ENCODE assay signal across 20 cellular contexts in the genomic region with DNA sequence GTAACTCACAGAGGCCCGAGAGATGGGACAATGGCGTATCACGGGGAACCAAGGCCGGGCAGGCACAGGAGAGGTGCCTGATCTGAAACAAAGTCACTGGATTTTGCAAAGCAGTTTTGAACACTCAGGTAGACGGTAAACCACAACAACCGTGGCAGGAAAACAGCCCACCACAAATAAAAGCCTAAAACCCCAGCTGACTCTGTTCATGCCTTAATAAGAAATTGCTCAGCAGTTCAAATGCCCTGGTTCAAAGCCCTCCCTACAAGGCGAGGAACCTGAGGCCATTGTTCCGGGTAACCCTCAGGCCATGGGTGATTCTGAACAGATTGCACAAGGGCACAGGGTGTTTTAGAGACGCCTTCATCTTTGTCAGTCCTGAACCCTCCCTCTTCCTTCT.
DNase-seq lines count a peak whose midpoint lies in the region; ATAC-seq and TF ChIP-seq lines count a peak whose summit lies in the region.
"Had no signal": no experiment of that assay in that cellular context is flagged by ENCODE, and none has a peak within 500 bp of the region (broad histone marks: within the 10 kb centered on the region; RNA-seq: fewer than 3 reads in every experiment).

No MANE protein-coding gene starts in this region.

- H3K9me3 ChIP-seq in CD4-positive, CD25-positive, alpha-beta regulatory T cell (ENCODE audit: control insufficient read depth in 2 of 2, low read length in 2 of 2), result no peaks in the 10 kb centered on the region
- H3K9me3 ChIP-seq: esophagus muscularis mucosa, thoracic aorta had no signal

- peaks cover 51% of the 10 kb centered on the region for H3K4me1 ChIP-seq in CD4-positive, CD25-positive, alpha-beta regulatory T cell (ENCODE audit: control insufficient read depth, insufficient read depth, low read length, poor library complexity, severe bottlenecking)

- no peak for TF ChIP-seq CTCF in CD14-positive monocyte (IDR thresholded peaks at IDR 0.05)

- no peaks in the 10 kb centered on the region for H3K36me3 Mint-ChIP-seq in CD4-positive, CD25-positive, alpha-beta regulatory T cell
- H3K36me3 Mint-ChIP-seq in CD14-positive monocyte, result no peaks in the 10 kb centered on the region
- H3K36me3 Mint-ChIP-seq: brain, memory B cell had no signal

- H3K4me3 Mint-ChIP-seq in CD4-positive, CD25-positive, alpha-beta regulatory T cell, result peak overlapping the region; percentile 69 to 74 (median 73)
- H3K4me3 Mint-ChIP-seq in CD14-positive monocyte, result no peak overlapping the region
- H3K4me3 Mint-ChIP-seq: brain, H9, memory B cell, neural crest cell had no signal

- peak overlapping the region; percentile 33 to 74 (median 51) for H3K27ac Mint-ChIP-seq in CD4-positive, CD25-positive, alpha-beta regulatory T cell
- H3K27ac Mint-ChIP-seq in CD14-positive monocyte, result no peak overlapping the region
- H3K27ac Mint-ChIP-seq: brain, H9, memory B cell had no signal

- peak in 1 of 3 donors; percentile 63 for DNase-seq in CD4-positive, CD25-positive, alpha-beta regulatory T cell
- DNase-seq in ELF-1 (ENCODE audit: low read depth, low spot score), result peak; percentile 23
- peak; percentile 17 to 31 for DNase-seq in activated CD4-positive, alpha-beta T cell treated with anti-CD3 and anti-CD28 coated beads, Interleukin-2, amount 50 U/mL, for 48 hours
- peak; percentile 35 for DNase-seq in central memory CD4-positive, alpha-beta T cell
- DNase-seq in CD14-positive monocyte (ENCODE audit: low spot score), result no peak
- DNase-seq in stimulated activated naive CD4-positive, alpha-beta T cell treated with Interleukin-2 at 50 U/mL for 16 hours (lab: John Stamatoyannopoulos, UW), result no peak
- no peak for DNase-seq in kidney tubule cell (ENCODE audit: low spot score)
- DNase-seq: AML-193, H9, head of caudate nucleus, NCI-H2029 treated with DMSO at 0.1 percent for 48 hours, NCI-H524, WERI-Rb-1 had no signal

- peaks cover 35 to 62% (median 51%) of the 10 kb centered on the region in 4 donors for H3K4me1 Mint-ChIP-seq in CD4-positive, CD25-positive, alpha-beta regulatory T cell
- peaks cover 5% of the 10 kb centered on the region for H3K4me1 Mint-ChIP-seq in CD14-positive monocyte

- no peaks in the 10 kb centered on the region for H3K36me3 ChIP-seq in CD4-positive, CD25-positive, alpha-beta regulatory T cell (ENCODE audit: control insufficient read depth, insufficient read depth, low read length)
- H3K36me3 ChIP-seq: esophagus muscularis mucosa, thoracic aorta, WERI-Rb-1 had no signal

- peaks cover 7% of the 10 kb centered on the region for H3K27me3 Mint-ChIP-seq in CD4-positive, CD25-positive, alpha-beta regulatory T cell
- H3K27me3 Mint-ChIP-seq in CD14-positive monocyte (ENCODE audit: low read depth in 3 of 3), result peaks cover 0 to 7% (median 0%) of the 10 kb centered on the region in 3 donors

- H3K27me3 ChIP-seq in CD4-positive, CD25-positive, alpha-beta regulatory T cell (ENCODE audit: control insufficient read depth, insufficient read depth, low read length), result no peaks in the 10 kb centered on the region
- H3K27me3 ChIP-seq: esophagus muscularis mucosa had no signal

- peak; percentile 14 to 26 for ATAC-seq in CD4-positive, CD25-positive, alpha-beta regulatory T cell (ENCODE audit: low read depth in 2 of 2)
- no peak for ATAC-seq in HG02588 (IDR thresholded peaks at IDR 0.05; ENCODE audit: unreplicated experiment)
- ATAC-seq: Panc1 had no signal

- intact Hi-C loops in CD14-positive monocyte (cut with micrococcal nuclease), result loop anchor here in 1 of 2 donors (10.0 kb wide), 1 partner anchor 78 kb away; no protein-coding TSS in a partner anchor

- no peaks in the 10 kb centered on the region for H3K9me3 Mint-ChIP-seq in CD4-positive, CD25-positive, alpha-beta regulatory T cell
- no peaks in the 10 kb centered on the region for H3K9me3 Mint-ChIP-seq in CD14-positive monocyte
- H3K9me3 Mint-ChIP-seq: H9, memory B cell, neural crest cell had no signal

- H3K27ac ChIP-seq in CD4-positive, CD25-positive, alpha-beta regulatory T cell (ENCODE audit: insufficient read depth, low read length, poor library complexity, severe bottlenecking), result peak overlapping the region; percentile 58
- H3K27ac ChIP-seq: esophagus muscularis mucosa, thoracic aorta, WERI-Rb-1 had no signal

- peak overlapping the region; percentile 60 for H3K4me3 ChIP-seq in CD4-positive, CD25-positive, alpha-beta regulatory T cell (ENCODE audit: low read depth, low read length)
- H3K4me3 ChIP-seq: esophagus muscularis mucosa, thoracic aorta had no signal

Comparison
In these comparisons a context has a peak if more than half of its experiments do, and no peak if none do; other contexts are left out.
1. DNase-seq: peak in ELF-1 (single experiment), activated CD4-positive, alpha-beta T cell treated with anti-CD3 and anti-CD28 coated beads, Interleukin-2, amount 50 U/mL, for 48 hours (2 of 2) and central memory CD4-positive, alpha-beta T cell (single experiment); none in CD14-positive monocyte (single experiment), stimulated activated naive CD4-positive, alpha-beta T cell treated with Interleukin-2 at 50 U/mL for 16 hours (single experiment) and kidney tubule cell (single experiment).
2. H3K27ac Mint-ChIP-seq: peak in CD4-positive, CD25-positive, alpha-beta regulatory T cell (3 of 3); none in CD14-positive monocyte (0 of 7).
3. H3K4me3 Mint-ChIP-seq: peak in CD4-positive, CD25-positive, alpha-beta regulatory T cell (4 of 4); none in CD14-positive monocyte (0 of 2).